8 cellular contexts compared by ENCODE assay signal in genomic region chr6:82178084-82178758, GRCh38.
A peak's percentile ranks its signal among the peaks of the same experiment; 100 is the strongest.
DNase-seq lines count a peak whose midpoint lies in the region; ATAC-seq and TF ChIP-seq lines count a peak whose summit lies in the region.
"Had no signal": no experiment of that assay in that cellular context is flagged by ENCODE, and none has a peak within 500 bp of the region (broad histone marks: within the 10 kb centered on the region; RNA-seq: fewer than 3 reads in every experiment).

No MANE protein-coding gene starts in this region.

- TF ChIP-seq CTCF in HCT116 (IDR thresholded peaks at IDR 0.05 in 2 of 3, conservative IDR thresholded peaks at IDR 0.05 in 1 of 3; ENCODE audit: borderline replicate concordance in 1 of 3, insufficient read depth in 1 of 3, low read depth in 2 of 3, low read length in 2 of 3) (peak; percentile 25 to 50 (median 32); a peak in 3 of 6 replicates), Peyer's patch (IDR thresholded peaks at IDR 0.05) (peak in 4 of 6 experiments; percentile 27 to 73 (median 60)), smooth muscle cell (IDR thresholded peaks at IDR 0.05; ENCODE audit: borderline replicate concordance, insufficient read depth, poor library complexity, severe bottlenecking) (peak; percentile 67)

- ATAC-seq in HCT116 = peak; percentile 50; the same call in 1 of the 2 replicates

- no peaks in the 10 kb centered on the region for H3F3A ChIP-seq in smooth muscle cell (ENCODE audit: low read depth)

- H3K79me2 ChIP-seq in HCT116 (ENCODE audit: insufficient read depth, low read length) (no peaks in the 10 kb centered on the region), smooth muscle cell (ENCODE audit: low read depth) (no peaks in the 10 kb centered on the region)

- H3K4me2 ChIP-seq in HCT116 (ENCODE audit: low read length) (no peak overlapping the region), smooth muscle cell (no peak overlapping the region)

- RAD21 ChIA-PET in HCT116 (lab: Charles Lee; ENCODE audit: low non-redundant PET in 1 of 2, low total read pairs in 2 of 2, uncharacterized antibody in 2 of 2, unreplicated experiment in 2 of 2) = no interaction called here

- H4K20me1 ChIP-seq in HCT116 (ENCODE audit: insufficient read depth) (no peaks in the 10 kb centered on the region), smooth muscle cell (ENCODE audit: low read depth) (peaks cover 3% of the 10 kb centered on the region)

- CTCF ChIA-PET in HCT116 (lab: Charles Lee) = interaction anchor here (0.6 to 1.0 kb wide), 2 partner anchors 93 to 100 kb away, joined by 3 read pairs; no protein-coding TSS in a partner anchor

- H3K4me3 ChIP-seq in HCT116 (replicated peaks in 1 of 2; ENCODE audit: low read depth in 1 of 2, low read length in 2 of 2) = no peak overlapping the region
- H3K4me3 ChIP-seq in Peyer's patch = no peak overlapping the region
- no peak overlapping the region for H3K4me3 ChIP-seq in smooth muscle cell
- H3K4me3 ChIP-seq: lung had no signal

- H3K9me3 ChIP-seq in HCT116 (ENCODE audit: control insufficient read depth in 1 of 2, insufficient read depth in 1 of 2, low read depth in 1 of 2, low read length in 2 of 2) (no peaks in the 10 kb centered on the region), Peyer's patch (no peaks in the 10 kb centered on the region), smooth muscle cell (replicated peaks; ENCODE audit: low read depth) (no peaks in the 10 kb centered on the region)

- H3K27ac ChIP-seq in HCT116 (ENCODE audit: low read depth, low read length) = no peak overlapping the region
- no peak overlapping the region for H3K27ac ChIP-seq in Peyer's patch
- H3K27ac ChIP-seq in smooth muscle cell (ENCODE audit: low read depth) = peak overlapping the region; percentile 33

- no peaks in the 10 kb centered on the region for H3K9me2 ChIP-seq in HCT116 (ENCODE audit: insufficient read depth)

- POLR2A ChIA-PET in HCT116 (lab: Charles Lee) = no interaction called here

- H2AFZ ChIP-seq in HCT116 (ENCODE audit: low read depth, low read length, poor library complexity, severe bottlenecking) = no peak overlapping the region
- no peak overlapping the region for H2AFZ ChIP-seq in smooth muscle cell (ENCODE audit: low read depth)

- DNase-seq in HCT116 (ENCODE audit: low read depth, low spot score) = no peak
- DNase-seq in Peyer's patch = no peak
- peak; percentile 83 for DNase-seq in fibroblast of peridontal ligament (ENCODE audit: extremely low read depth)
- DNase-seq in smooth muscle cell (lab: John Stamatoyannopoulos, UW; ENCODE audit: unreplicated experiment) = no peak
- no peak for DNase-seq in activated CD8-positive, alpha-beta memory T cell treated with anti-CD3 and anti-CD28 coated beads, Interleukin-2, amount 50 U/mL, for 48 hours
- no peak for DNase-seq in D341Med (ENCODE audit: low spot score)
- DNase-seq in activated CD4-positive, alpha-beta T cell treated with anti-CD3 and anti-CD28 coated beads for 4 hours = no peak

- peaks cover 7 to 10% of the 10 kb centered on the region in 2 experiments; a peak in 2 of 4 replicates for H3K36me3 ChIP-seq in HCT116 (ENCODE audit: control insufficient read depth in 1 of 2, insufficient read depth in 2 of 2, low read length in 2 of 2)
- H3K36me3 ChIP-seq in Peyer's patch = peaks cover 0 to 29% (median 0%) of the 10 kb centered on the region in 3 donors
- H3K36me3 ChIP-seq in smooth muscle cell (ENCODE audit: low read depth) = peaks cover 14% of the 10 kb centered on the region

- TF ChIP-seq RAD21 in HCT116 (IDR thresholded peaks at IDR 0.05; ENCODE audit: low read depth) = peak; percentile 67

- no TSS peak for BruUV-seq in HCT116 (replicated peaks; lab: Mats Ljungman, UMichigan)

- TF ChIP-seq POLR2A in HCT116 (IDR thresholded peaks at IDR 0.05; ENCODE audit: borderline replicate concordance, extremely low read depth, insufficient read depth, insufficient read length) (no peak), Peyer's patch (IDR thresholded peaks at IDR 0.05) (no peak)

- H3K4me1 ChIP-seq in HCT116 (ENCODE audit: control insufficient read depth in 1 of 2, insufficient read depth in 2 of 2, low read length in 2 of 2) (no peaks in the 10 kb centered on the region; a peak in 1 of 4 replicates), Peyer's patch (no peaks in the 10 kb centered on the region), smooth muscle cell (ENCODE audit: low read depth) (no peaks in the 10 kb centered on the region)

- intact Hi-C loops in HCT116 (cut with micrococcal nuclease) = loop anchor here (5.0 kb wide), 1 partner anchor 421 kb away; no protein-coding TSS in a partner anchor

- WGBS in smooth muscle cell (ENCODE audit: low lambda C conversion rate) = 89% methylated on average over 2 of the region's 2 CpGs

- H3K27me3 ChIP-seq in HCT116 (ENCODE audit: insufficient read depth, low read length) = no peaks in the 10 kb centered on the region
- H3K27me3 ChIP-seq in Peyer's patch = no peaks in the 10 kb centered on the region
- no peaks in the 10 kb centered on the region for H3K27me3 ChIP-seq in smooth muscle cell (ENCODE audit: low read depth)

- no peak overlapping the region for H3K9ac ChIP-seq in HCT116 (ENCODE audit: low read length)
- H3K9ac ChIP-seq in smooth muscle cell (ENCODE audit: low read depth) = no peak overlapping the region

TF ChIP-seq in HCT116, 20 proteins besides CTCF, POLR2A, EP300 and RAD21:
- no peak for TF ChIP-seq FOSL1 (IDR thresholded peaks at IDR 0.05; ENCODE audit: low read depth)
- TF ChIP-seq EZH2 (IDR thresholded peaks at IDR 0.05) = no peak
- no peak for TF ChIP-seq POLR2AphosphoS5 (IDR thresholded peaks at IDR 0.05; ENCODE audit: low read depth, low read length)
- TF ChIP-seq, protein P1, sequence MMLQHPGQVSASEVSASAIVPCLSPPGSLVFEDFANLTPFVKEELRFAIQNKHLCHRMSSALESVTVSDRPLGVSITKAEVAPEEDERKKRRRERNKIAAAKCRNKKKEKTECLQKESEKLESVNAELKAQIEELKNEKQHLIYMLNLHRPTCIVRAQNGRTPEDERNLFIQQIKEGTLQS (IDR thresholded peaks at IDR 0.05) = no peak
- TF ChIP-seq EZH2phosphoT487 (IDR thresholded peaks at IDR 0.05; ENCODE audit: borderline replicate concordance) = no peak
- TF ChIP-seq ZNF274 (IDR thresholded peaks at IDR 0.05; ENCODE audit: low read depth, low read length) = no peak
- TF ChIP-seq ZFX (IDR thresholded peaks at IDR 0.05) = no peak
- TF ChIP-seq CEBPB (IDR thresholded peaks at IDR 0.05; ENCODE audit: low read depth) = no peak
- TF ChIP-seq CBX3 (IDR thresholded peaks at IDR 0.05; ENCODE audit: low read depth) = no peak
- TF ChIP-seq, protein P2, sequence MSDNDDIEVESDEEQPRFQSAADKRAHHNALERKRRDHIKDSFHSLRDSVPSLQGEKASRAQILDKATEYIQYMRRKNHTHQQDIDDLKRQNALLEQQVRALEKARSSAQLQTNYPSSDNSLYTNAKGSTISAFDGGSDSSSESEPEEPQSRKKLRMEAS (IDR thresholded peaks at IDR 0.05) = no peak
- TF ChIP-seq ELF1 (IDR thresholded peaks at IDR 0.05; ENCODE audit: borderline replicate concordance, low read depth) = no peak
- no peak for TF ChIP-seq JUND (IDR thresholded peaks at IDR 0.05)
- no peak for TF ChIP-seq SRF (IDR thresholded peaks at IDR 0.05; ENCODE audit: low read depth)
TF ChIP-seq in HCT116: peak in this region for 0.
